ENCODE assay signal across 18 cellular contexts in the genomic region with DNA sequence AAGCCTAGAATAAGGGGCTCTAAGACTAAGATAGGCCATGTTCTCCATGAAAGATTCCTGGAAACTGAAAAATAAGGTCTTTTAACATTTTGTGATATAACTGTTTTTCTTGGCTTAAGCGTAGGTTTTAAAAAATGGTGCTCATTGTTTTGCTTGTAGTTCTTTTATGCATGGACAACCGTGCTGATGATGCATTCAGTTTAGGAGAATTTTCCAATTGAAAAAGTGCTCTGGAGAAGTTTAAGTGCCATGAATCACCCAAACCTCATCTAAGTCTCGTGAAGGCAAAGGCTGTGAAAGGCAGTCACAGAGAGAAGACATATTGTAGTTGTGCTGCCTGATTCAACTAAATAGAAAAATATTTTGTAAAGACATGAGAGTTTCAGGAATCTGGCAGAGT.
A peak's percentile ranks its signal among the peaks of the same experiment; 100 is the strongest.
DNase-seq lines count a peak whose midpoint lies in the region; ATAC-seq and TF ChIP-seq lines count a peak whose summit lies in the region.
"Had no signal": no experiment of that assay in that cellular context is flagged by ENCODE, and none has a peak within 500 bp of the region (broad histone marks: within the 10 kb centered on the region; RNA-seq: fewer than 3 reads in every experiment).

No MANE protein-coding gene starts in this region.

- TF ChIP-seq EP300 in tibial nerve (IDR thresholded peaks at IDR 0.05), result no peak

- H3K4me3 ChIP-seq in astrocyte of the cerebellum (ENCODE audit: low read depth, low read length), result no peak overlapping the region
- no peak overlapping the region for H3K4me3 ChIP-seq in neural progenitor cell
- no peak overlapping the region for H3K4me3 ChIP-seq in tibial nerve
- H3K4me3 ChIP-seq: GM12878 had no signal

- no peaks in the 10 kb centered on the region for H4K20me1 ChIP-seq in neural progenitor cell (ENCODE audit: low read depth)

- no peak for TF ChIP-seq POLR2A in tibial nerve (IDR thresholded peaks at IDR 0.05)

- no peak overlapping the region for H3K27ac Mint-ChIP-seq in neural progenitor cell
- H3K27ac Mint-ChIP-seq: B cell had no signal

- H3K9me3 ChIP-seq in neural progenitor cell (ENCODE audit: low read depth) (peaks cover 4% of the 10 kb centered on the region), tibial nerve (no peaks in the 10 kb centered on the region)

- ATAC-seq in GM19397 (IDR thresholded peaks at IDR 0.05; ENCODE audit: unreplicated experiment), result no peak
- ATAC-seq: GM12878 had no signal

- 30 to 33% methylated on average over 3 of the region's 3 CpGs for WGBS in tibial nerve, 2 donors

- H3K36me3 ChIP-seq in neural progenitor cell (no peaks in the 10 kb centered on the region), tibial nerve (no peaks in the 10 kb centered on the region)

- H3F3A ChIP-seq in neural progenitor cell (ENCODE audit: low read depth), result no peaks in the 10 kb centered on the region

- H2AFZ ChIP-seq in neural progenitor cell (replicated peaks), result peak overlapping the region; percentile 34

- no peak overlapping the region for H3K9ac ChIP-seq in neural progenitor cell

- DNase-seq in Daoy (ENCODE audit: low read depth) (peak; percentile 3), astrocyte of the cerebellum (ENCODE audit: low read depth) (peak; percentile 20), iris pigment epithelial cell (ENCODE audit: low read depth) (peak; percentile 1), neural progenitor cell (ENCODE audit: low spot score) (no peak), DMS 273 treated with DMSO at 0.1 percent for 48 hours (lab: John Stamatoyannopoulos, UW) (no peak), hypothalamus (lab: John Stamatoyannopoulos, UW) (no peak), tibial nerve (ENCODE audit: low spot score in 2 of 2) (no peak)
- DNase-seq: COR-L47, EL, KBM-7, NCI-H1105 treated with DMSO at 0.1 percent for 48 hours, NCI-H1694, NCI-H510A treated with DMSO at 0.1 percent for 48 hours, NCI-H774, Right ventricle myocardium superior had no signal

- in situ Hi-C loops in astrocyte of the cerebellum (cut with HindIII; ENCODE audit: low sequenced_read_pairs), result no loop called here

- peaks cover 2% of the 10 kb centered on the region for H3K4me1 Mint-ChIP-seq in neural progenitor cell
- H3K4me1 Mint-ChIP-seq: B cell had no signal

- TF ChIP-seq CTCF in astrocyte of the cerebellum (IDR thresholded peaks at IDR 0.05; ENCODE audit: low read depth, low read length, missing control alignments), result no peak
- TF ChIP-seq CTCF in neural progenitor cell (IDR thresholded peaks at IDR 0.05), result no peak
- TF ChIP-seq CTCF in tibial nerve (IDR thresholded peaks at IDR 0.05), result no peak

- peaks cover 12% of the 10 kb centered on the region for H3K9me3 Mint-ChIP-seq in neural progenitor cell

- H3K27ac ChIP-seq in neural progenitor cell (no peak overlapping the region), tibial nerve (no peak overlapping the region)

- H3K4me2 ChIP-seq in neural progenitor cell, result no peak overlapping the region

- H3K4me3 Mint-ChIP-seq in neural progenitor cell, result no peak overlapping the region
- H3K4me3 Mint-ChIP-seq: B cell had no signal

- peaks cover 4% of the 10 kb centered on the region for H3K27me3 Mint-ChIP-seq in neural progenitor cell (ENCODE audit: insufficient read depth, low read depth)

- H3K79me2 ChIP-seq in neural progenitor cell (ENCODE audit: low read depth), result no peaks in the 10 kb centered on the region

- H3K27me3 ChIP-seq in neural progenitor cell (no peaks in the 10 kb centered on the region), tibial nerve (no peaks in the 10 kb centered on the region)

- H3K4me1 ChIP-seq in neural progenitor cell (no peaks in the 10 kb centered on the region), tibial nerve (no peaks in the 10 kb centered on the region)

- peaks cover 2% of the 10 kb centered on the region for H3K36me3 Mint-ChIP-seq in neural progenitor cell

Comparison
In these comparisons a context has a peak if more than half of its experiments do, and no peak if none do; other contexts are left out.
1. DNase-seq: peak in Daoy (single experiment), astrocyte of the cerebellum (single experiment) and iris pigment epithelial cell (single experiment); none in neural progenitor cell (single experiment), DMS 273 treated with DMSO at 0.1 percent for 48 hours (single experiment), hypothalamus (0 of 51) and tibial nerve (0 of 2).